Comparison of ENCODE assay signal across 22 cellular contexts in the genomic region with DNA sequence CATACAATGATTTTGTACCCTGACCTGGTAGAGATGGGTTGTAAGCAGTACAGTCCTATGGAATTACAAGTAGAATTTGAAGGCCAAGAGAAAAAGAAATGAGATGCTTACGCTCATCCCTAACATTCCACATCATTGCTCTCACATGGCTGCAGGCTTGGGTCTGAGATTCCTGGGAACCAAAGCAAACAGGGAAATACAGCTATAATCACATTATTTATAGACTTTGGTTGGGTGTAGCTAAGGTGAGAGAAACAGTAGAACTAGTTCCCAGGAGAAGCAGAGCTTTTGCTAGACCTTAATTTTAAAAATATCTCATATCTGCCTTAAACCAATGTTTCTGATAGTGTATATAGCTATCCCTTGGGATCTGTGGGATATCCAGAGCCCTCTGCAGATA.
"Had no signal": no experiment of that assay in that cellular context is flagged by ENCODE, and none has a peak within 500 bp of the region (broad histone marks: within the 10 kb centered on the region; RNA-seq: fewer than 3 reads in every experiment).

No MANE protein-coding gene starts in this region.

- ATAC-seq: effector memory CD8-positive, alpha-beta T cell; esophagus mucosa; gastrocnemius medialis; heart right ventricle; left lung; left ventricle myocardium superior; lower lobe of right lung; naive thymus-derived CD8-positive, alpha-beta T cell had no signal

- H3K36me3 Mint-ChIP-seq: mesothelial cell of epicardium had no signal

- H3K27me3 ChIP-seq: esophagus squamous epithelium, gastrocnemius medialis, heart right ventricle, left lung had no signal

- H3K27me3 Mint-ChIP-seq: dendritic cell treated with granulocyte-macrophage colony-stimulating factor and Interleukin-4, amounts not matched to agents 40 ng/mL and 50 ng/mL, for 4 days; effector memory CD8-positive, alpha-beta T cell; naive thymus-derived CD8-positive, alpha-beta T cell had no signal

- H3K4me3 Mint-ChIP-seq: dendritic cell treated with granulocyte-macrophage colony-stimulating factor and Interleukin-4, amounts not matched to agents 40 ng/mL and 50 ng/mL, for 4 days; effector memory CD8-positive, alpha-beta T cell; endodermal cell; mesothelial cell of epicardium; naive thymus-derived CD8-positive, alpha-beta T cell had no signal

- H3K4me3 ChIP-seq: coronary artery, esophagus squamous epithelium, gastrocnemius medialis, heart right ventricle, left lung, lower lobe of right lung had no signal

- H3K27ac Mint-ChIP-seq: dendritic cell treated with granulocyte-macrophage colony-stimulating factor and Interleukin-4, amounts not matched to agents 40 ng/mL and 50 ng/mL, for 4 days; endodermal cell; mesothelial cell of epicardium; naive thymus-derived CD8-positive, alpha-beta T cell had no signal

- H3K27ac ChIP-seq: coronary artery, epithelial cell of prostate, esophagus squamous epithelium, gastrocnemius medialis, heart right ventricle, left lung, lower lobe of right lung had no signal

- DNase-seq: effector CD8-positive, alpha-beta T cell; effector memory CD8-positive, alpha-beta T cell; endodermal cell; erythroblast; esophagus squamous epithelium; foreskin fibroblast; foreskin melanocyte; gastrocnemius medialis; glutamatergic neuron; head of caudate nucleus; heart right ventricle; hippocampal formation; left lung; left ventricle myocardium superior; lower lobe of right lung; mesenchymal stem cell; naive thymus-derived CD8-positive, alpha-beta T cell had no signal

- H3K36me3 ChIP-seq: gastrocnemius medialis, lower lobe of right lung had no signal

- H3K4me1 ChIP-seq: gastrocnemius medialis, lower lobe of right lung had no signal

- H3K9me3 ChIP-seq: gastrocnemius medialis had no signal
